Comparison of ENCODE assay signal across 1 cellular context in genomic region chr13:52599853-52600603, GRCh38.
A peak's percentile ranks its signal among the peaks of the same experiment; 100 is the strongest.
TF ChIP-seq lines count a peak whose summit lies in the region.

No MANE protein-coding gene starts in this region.

TF ChIP-seq in HepG2, 621 proteins besides CTCF, POLR2A, EP300 and RAD21 (continued from another document and continues in another):
- peak; percentile 54; the same call in 1 of the 2 replicates for TF ChIP-seq ZNF558 (CRISPR knock-in tag; IDR thresholded peaks at IDR 0.05; ENCODE audit: borderline replicate concordance)
- no peak for TF ChIP-seq NCOR1 (IDR thresholded peaks at IDR 0.05; ENCODE audit: borderline replicate concordance, low read length)
- peak; percentile 27; the same call in 1 of the 2 replicates for TF ChIP-seq PATZ1 (CRISPR knock-in tag; IDR thresholded peaks at IDR 0.05)
- TF ChIP-seq ZNF556 (CRISPR knock-in tag; IDR thresholded peaks at IDR 0.05; ENCODE audit: borderline replicate concordance): peak; percentile 53; the same call in 1 of the 2 replicates
- peak; percentile 70 for TF ChIP-seq HOXA3 (CRISPR knock-in tag; IDR thresholded peaks at IDR 0.05)
- TF ChIP-seq ZNF543 (CRISPR knock-in tag; IDR thresholded peaks at IDR 0.05): 0 out of 2 replicates have a peak, but pooled peaks have one; percentile 32
- TF ChIP-seq ZNF737 (CRISPR knock-in tag; IDR thresholded peaks at IDR 0.05; ENCODE audit: borderline replicate concordance): no peak
- TF ChIP-seq HNRNPLL (IDR thresholded peaks at IDR 0.05; ENCODE audit: low read depth, low read length, poor library complexity, severe bottlenecking): peak; percentile 16
- peak; percentile 47 for TF ChIP-seq ASH2L (IDR thresholded peaks at IDR 0.05; ENCODE audit: insufficient read length, low read depth, low read length)
- no peak for TF ChIP-seq NONO (IDR thresholded peaks at IDR 0.05)
- 0 out of 2 replicates have a peak, but pooled peaks have one; percentile 28 for TF ChIP-seq NONO (CRISPR knock-in tag; conservative IDR thresholded peaks at IDR 0.05)
- peak; percentile 46 for TF ChIP-seq GABPA (IDR thresholded peaks at IDR 0.05; ENCODE audit: low read depth, low read length)
- TF ChIP-seq GABPA (CRISPR knock-in tag; IDR thresholded peaks at IDR 0.05; ENCODE audit: low read depth): no peak
- TF ChIP-seq HES4 (CRISPR knock-in tag; IDR thresholded peaks at IDR 0.05; ENCODE audit: borderline replicate concordance): no peak
- 0 out of 2 replicates have a peak, but pooled peaks have one; percentile 30 for TF ChIP-seq ZNF609 (CRISPR knock-in tag; IDR thresholded peaks at IDR 0.05; ENCODE audit: borderline replicate concordance)
- no peak for TF ChIP-seq ZNF740 (CRISPR knock-in tag; IDR thresholded peaks at IDR 0.05)
- TF ChIP-seq RXRA (CRISPR knock-in tag; IDR thresholded peaks at IDR 0.05): 0 out of 2 replicates have a peak, but pooled peaks have one; percentile 30
- peak; percentile 39; the same call in 1 of the 2 replicates for TF ChIP-seq TFDP1 (CRISPR knock-in tag; IDR thresholded peaks at IDR 0.05; ENCODE audit: borderline replicate concordance)
- TF ChIP-seq PTBP1 (IDR thresholded peaks at IDR 0.05; ENCODE audit: low read depth, low read length, poor library complexity, severe bottlenecking): peak; percentile 37
- TF ChIP-seq MYC (CRISPR knock-in tag; IDR thresholded peaks at IDR 0.05; ENCODE audit: borderline replicate concordance): peak; percentile 59; the same call in 1 of the 2 replicates
- TF ChIP-seq ZBTB7B (CRISPR knock-in tag; IDR thresholded peaks at IDR 0.05): peak; percentile 45; the same call in 1 of the 2 replicates
- peak; percentile 90 for TF ChIP-seq UBTF (CRISPR knock-in tag; IDR thresholded peaks at IDR 0.05)
- TF ChIP-seq HMGXB4 (CRISPR knock-in tag; IDR thresholded peaks at IDR 0.05; ENCODE audit: borderline replicate concordance in 1 of 2, low read depth in 1 of 2): peak in 1 of 2 experiments; percentile 28; a peak in 1 of 4 replicates
- TF ChIP-seq ZNF547 (CRISPR knock-in tag; IDR thresholded peaks at IDR 0.05): peak; percentile 47; the same call in 1 of the 2 replicates
- no peak for TF ChIP-seq ERF (CRISPR knock-in tag; IDR thresholded peaks at IDR 0.05)
- TF ChIP-seq ZGPAT (CRISPR knock-in tag; IDR thresholded peaks at IDR 0.05): 0 out of 2 replicates have a peak, but pooled peaks have one; percentile 34
- TF ChIP-seq TFDP2 (CRISPR knock-in tag; IDR thresholded peaks at IDR 0.05): peak; percentile 49; the same call in 1 of the 2 replicates
- no peak for TF ChIP-seq GATAD1 (CRISPR knock-in tag; IDR thresholded peaks at IDR 0.05)
- TF ChIP-seq YEATS4 (CRISPR knock-in tag; IDR thresholded peaks at IDR 0.05; ENCODE audit: borderline replicate concordance): peak; percentile 76
- TF ChIP-seq MXD1 (CRISPR knock-in tag; IDR thresholded peaks at IDR 0.05): no peak
- TF ChIP-seq BORCS8-MEF2B (CRISPR knock-in tag; IDR thresholded peaks at IDR 0.05): 0 out of 2 replicates have a peak, but pooled peaks have one; percentile 46
- 0 out of 2 replicates have a peak, but pooled peaks have one; percentile 30 for TF ChIP-seq MTA1 (CRISPR knock-in tag; IDR thresholded peaks at IDR 0.05; ENCODE audit: borderline replicate concordance)
- TF ChIP-seq ZNF354B (CRISPR knock-in tag; IDR thresholded peaks at IDR 0.05): no peak
- 0 out of 2 replicates have a peak, but pooled peaks have one; percentile 70 for TF ChIP-seq NRL (CRISPR knock-in tag; IDR thresholded peaks at IDR 0.05; ENCODE audit: borderline replicate concordance)
- peak; percentile 66 for TF ChIP-seq TAF1 (CRISPR knock-in tag; IDR thresholded peaks at IDR 0.05)
- TF ChIP-seq HDAC1 (CRISPR knock-in tag; IDR thresholded peaks at IDR 0.05): peak; percentile 42; the same call in 1 of the 2 replicates
- peak; percentile 42; the same call in 1 of the 2 replicates for TF ChIP-seq ZNF777 (CRISPR knock-in tag; IDR thresholded peaks at IDR 0.05)
- no peak for TF ChIP-seq BRD4 (CRISPR knock-in tag; IDR thresholded peaks at IDR 0.05)
- peak; percentile 61; the same call in 1 of the 2 replicates for TF ChIP-seq ZNF292 (CRISPR knock-in tag; IDR thresholded peaks at IDR 0.05; ENCODE audit: borderline replicate concordance, low read depth)
- peak; percentile 87 for TF ChIP-seq RBFOX2 (IDR thresholded peaks at IDR 0.05; ENCODE audit: low read depth, low read length)
- TF ChIP-seq MYPOP (CRISPR knock-in tag; IDR thresholded peaks at IDR 0.05): 0 out of 2 replicates have a peak, but pooled peaks have one; percentile 24
- TF ChIP-seq ZSCAN31 (CRISPR knock-in tag; IDR thresholded peaks at IDR 0.05; ENCODE audit: low read depth): peak; percentile 52; the same call in 1 of the 2 replicates
- peak; percentile 51; the same call in 1 of the 3 replicates for TF ChIP-seq MXI1 (IDR thresholded peaks at IDR 0.05; ENCODE audit: borderline replicate concordance, low read depth, low read length)
- peak; percentile 69 for TF ChIP-seq POLR2G (IDR thresholded peaks at IDR 0.05; ENCODE audit: low read depth, low read length)
- peak; percentile 9 for TF ChIP-seq SKI (IDR thresholded peaks at IDR 0.05; ENCODE audit: partially characterized antibody)
